ENCODE assay signal across 12 cellular contexts in the genomic region with DNA sequence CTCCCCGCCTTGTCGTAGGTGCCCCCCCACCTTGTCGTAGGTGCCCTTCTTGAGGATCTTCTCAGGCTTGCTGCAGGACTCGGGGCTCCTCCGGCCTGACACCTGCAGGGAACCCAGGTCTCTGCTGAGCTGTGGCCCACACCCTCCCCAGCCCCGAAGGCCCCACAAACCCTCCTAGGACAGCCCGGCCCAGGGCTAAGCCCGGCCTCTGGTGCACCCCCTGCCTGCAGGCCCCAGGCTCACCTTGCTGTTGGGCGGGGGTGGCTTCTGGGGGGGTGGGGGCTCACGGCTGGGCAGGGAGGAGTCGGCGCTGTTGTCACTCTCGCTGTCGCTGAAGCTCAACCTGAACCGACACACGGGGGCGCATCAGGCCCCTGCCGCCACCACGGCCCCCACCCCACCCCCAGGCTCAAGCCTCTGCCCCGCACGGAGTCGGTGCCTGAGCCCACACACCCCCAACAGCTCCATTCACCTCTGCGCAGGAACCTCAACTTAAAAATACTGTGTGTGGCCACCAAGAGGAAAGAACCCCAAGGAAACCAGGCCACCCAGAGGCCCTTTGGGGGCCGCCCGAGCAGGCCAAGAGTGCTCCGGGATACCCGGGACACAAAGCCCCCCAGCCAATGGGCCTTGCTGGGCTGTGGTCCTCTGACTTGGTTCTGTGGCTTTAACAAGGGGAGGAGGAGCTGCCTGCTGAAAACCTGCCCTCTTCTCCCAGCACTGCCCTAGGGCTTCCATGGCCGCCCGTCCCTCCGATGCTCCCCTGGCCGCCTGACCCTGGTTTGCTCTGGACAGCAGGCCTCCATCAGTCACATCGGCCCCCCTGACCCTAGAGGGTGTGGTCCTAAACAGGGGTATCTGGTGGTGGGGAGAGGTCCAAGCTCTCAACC.
"Had no signal": no experiment of that assay in that cellular context is flagged by ENCODE, and none has a peak within 500 bp of the region (broad histone marks: within the 10 kb centered on the region; RNA-seq: fewer than 3 reads in every experiment).

No MANE protein-coding gene starts in this region.

- DNase-seq: activated CD4-positive, alpha-beta memory T cell treated with anti-CD3 and anti-CD28 coated beads for 36 hours; activated naive CD8-positive, alpha-beta T cell treated with anti-CD3 and anti-CD28 coated beads, Interleukin-2, amount 10 ng/mL, durations not matched to agents 7 days and 5 days; anterior cingulate cortex; glutamatergic neuron; left ventricle myocardium inferior; transverse colon had no signal

- H3K9ac ChIP-seq: neural progenitor cell had no signal

- ATAC-seq: activated CD4-positive, CD25-positive, alpha-beta regulatory T cell treated with anti-CD3 and anti-CD28 coated beads, Interleukin-2, amount 50 U/mL, for 24 hours; esophagus mucosa; right cardiac atrium had no signal

- H3K27ac ChIP-seq: left ventricle myocardium inferior, neural progenitor cell, transverse colon had no signal

- H3K27me3 ChIP-seq: dorsolateral prefrontal cortex, neural progenitor cell, transverse colon had no signal

- H3K4me3 ChIP-seq: dorsolateral prefrontal cortex, left ventricle myocardium inferior, neural progenitor cell, smooth muscle cell, transverse colon had no signal

- H3K9me3 ChIP-seq: left ventricle myocardium inferior, transverse colon had no signal

- H2AFZ ChIP-seq: neural progenitor cell had no signal

- H3K36me3 ChIP-seq: neural progenitor cell had no signal

- H3K4me2 ChIP-seq: neural progenitor cell, smooth muscle cell had no signal
